In genomic region chr11:44708063-44708462, GRCh38 we compare ENCODE assay signal across 17 cellular contexts.
"Had no signal": no experiment of that assay in that cellular context is flagged by ENCODE, and none has a peak within 500 bp of the region (broad histone marks: within the 10 kb centered on the region; RNA-seq: fewer than 3 reads in every experiment).

No MANE protein-coding gene starts in this region.

- H3K27ac ChIP-seq: breast epithelium, lower lobe of right lung, prostate gland, sigmoid colon, suprapubic skin, upper lobe of right lung had no signal

- H3K27me3 ChIP-seq: breast epithelium, sigmoid colon, suprapubic skin, upper lobe of right lung had no signal

- H3K9me3 ChIP-seq: lower lobe of right lung, prostate gland, suprapubic skin, upper lobe of right lung had no signal

- H3K36me3 ChIP-seq: breast epithelium, lower lobe of right lung, prostate gland, sigmoid colon, suprapubic skin, upper lobe of right lung had no signal

- H3K4me3 ChIP-seq: breast epithelium, lower lobe of right lung, prostate gland, sigmoid colon, suprapubic skin, upper lobe of right lung had no signal

- H3K4me1 ChIP-seq: breast epithelium, lower lobe of right lung, prostate gland, suprapubic skin, upper lobe of right lung had no signal

- ATAC-seq: activated CD8-positive, alpha-beta memory T cell treated with anti-CD3 and anti-CD28 coated beads, Interleukin-2, amount 10 ng/mL, durations not matched to agents 7 days and 5 days; lower lobe of right lung; naive thymus-derived CD4-positive, alpha-beta T cell; upper lobe of right lung had no signal

- DNase-seq: activated CD4-positive, alpha-beta T cell treated with anti-CD3 and anti-CD28 coated beads, Interleukin-2, amount 50 U/mL, for 48 hours; activated CD4-positive, CD25-positive, alpha-beta regulatory T cell treated with anti-CD3 and anti-CD28 coated beads, Interleukin-2, amount 50 U/mL, for 72 hours; activated CD8-positive, alpha-beta memory T cell treated with anti-CD3 and anti-CD28 coated beads, Interleukin-2, amount 10 ng/mL, durations not matched to agents 7 days and 5 days; activated effector memory CD4-positive, alpha-beta T cell treated with Interleukin-2 at 50 U/mL for 16 hours; activated T-cell treated with anti-CD3 and anti-CD28 coated beads, Interleukin-2, amount 50 U/mL, for 24 hours; amygdala; hypothalamus; lower lobe of right lung; naive thymus-derived CD4-positive, alpha-beta T cell; occipital lobe; sigmoid colon; stimulated activated CD4-positive, alpha-beta T cell treated with anti-CD3 and anti-CD28 coated beads, Interleukin-2, amount 100 ng/mL, for 48 hours; stimulated activated naive CD4-positive, alpha-beta T cell treated with Interleukin-2 at 50 U/mL for 16 hours; upper lobe of right lung had no signal
